Comparison of ENCODE assay signal across 22 cellular contexts in genomic region chr22:43225609-43226008, GRCh38. TPM values are rescaled to one million over a fixed set of nuclear protein-coding genes. Genes with fewer than 3 reads are reported as not detected.
DNase-seq lines count a peak whose midpoint lies in the region; ATAC-seq, FAIRE-seq and TF ChIP-seq lines count a peak whose summit lies in the region.
"Had no signal": no experiment of that assay in that cellular context is flagged by ENCODE, and none has a peak within 500 bp of the region (broad histone marks: within the 10 kb centered on the region; RNA-seq: fewer than 3 reads in every experiment).

No MANE protein-coding gene starts in this region.

- 0 out of 2 replicates have a peak overlapping the region, but pooled peaks have one; percentile 35 for H2BK5ac ChIP-seq in H1 (ENCODE audit: low read depth, low read length)

- no peak overlapping the region for H4K91ac ChIP-seq in H1 (replicated peaks; ENCODE audit: insufficient read length, low read length)

- CTCF ChIA-PET in H1 (lab: Charles Lee; ENCODE audit: partially characterized antibody) = interaction anchor here (1.0 to 26.8 kb wide), 5 partner anchors 11 to 121 kb away, joined by 3 to 388 read pairs (median 104); partner anchors contain the start of gene TTLL12

- H3K4ac ChIP-seq in H1 (replicated peaks; ENCODE audit: insufficient read length, low read depth, low read length) = no peak overlapping the region

- H2BK20ac ChIP-seq in H1 (ENCODE audit: low read length) = no peak overlapping the region

- H3K9me3 ChIP-seq in H1 (ENCODE audit: insufficient read depth in 2 of 2, low read depth in 1 of 2, low read length in 1 of 2) (no peaks in the 10 kb centered on the region), mucosa of stomach (ENCODE audit: control insufficient read depth, low read length) (no peaks in the 10 kb centered on the region)
- H3K9me3 ChIP-seq: MG63 had no signal

- H2BK12ac ChIP-seq in H1 (ENCODE audit: low read depth, low read length) = 0 out of 2 replicates have a peak overlapping the region, but pooled peaks have one; percentile 17

- H3K9me3 Mint-ChIP-seq in activated naive CD8-positive, alpha-beta T cell treated with anti-CD3 and anti-CD28 coated beads, Interleukin-2, amount 50 U/mL, for 24 hours = no peaks in the 10 kb centered on the region
- H3K9me3 Mint-ChIP-seq in activated naive CD8-positive, alpha-beta T cell treated with anti-CD3 and anti-CD28 coated beads for 36 hours = no peaks in the 10 kb centered on the region
- H3K9me3 Mint-ChIP-seq in type B pancreatic cell = no peaks in the 10 kb centered on the region

- no peaks in the 10 kb centered on the region for H3K36me3 Mint-ChIP-seq in activated naive CD8-positive, alpha-beta T cell treated with anti-CD3 and anti-CD28 coated beads, Interleukin-2, amount 50 U/mL, for 24 hours (ENCODE audit: low read depth)
- H3K36me3 Mint-ChIP-seq in activated naive CD8-positive, alpha-beta T cell treated with anti-CD3 and anti-CD28 coated beads for 36 hours = no peaks in the 10 kb centered on the region
- H3K36me3 Mint-ChIP-seq in type B pancreatic cell = no peaks in the 10 kb centered on the region

- no peak overlapping the region for H3K14ac ChIP-seq in H1 (ENCODE audit: insufficient read length)

- no peak overlapping the region for H3K4me3 ChIP-seq in H1 (ENCODE audit: extremely low read depth in 1 of 4, insufficient read depth in 2 of 4, low read depth in 3 of 4, low read length in 4 of 4)
- H3K4me3 ChIP-seq in mucosa of stomach (ENCODE audit: low read length) = no peak overlapping the region
- H3K4me3 ChIP-seq: MG63 had no signal

- H3K4me1 Mint-ChIP-seq in activated naive CD8-positive, alpha-beta T cell treated with anti-CD3 and anti-CD28 coated beads, Interleukin-2, amount 50 U/mL, for 24 hours = peaks cover 10% of the 10 kb centered on the region
- H3K4me1 Mint-ChIP-seq in activated naive CD8-positive, alpha-beta T cell treated with anti-CD3 and anti-CD28 coated beads for 36 hours = peaks cover 4% of the 10 kb centered on the region
- H3K4me1 Mint-ChIP-seq in type B pancreatic cell (ENCODE audit: unreplicated experiment) = peaks cover 27% of the 10 kb centered on the region
- H3K4me1 Mint-ChIP-seq: B cell had no signal

- H3K27ac ChIP-seq in H1 (ENCODE audit: low read depth, low read length) = no peak overlapping the region
- H3K27ac ChIP-seq: HL-60 had no signal

- no peak overlapping the region for H3K18ac ChIP-seq in H1 (ENCODE audit: extremely low read depth, low read length)

- H2AK5ac ChIP-seq in H1 (ENCODE audit: low read depth, low read length) = 0 out of 2 replicates have a peak overlapping the region, but pooled peaks have one; percentile 48

- TF ChIP-seq CTCF in H1 (IDR thresholded peaks at IDR 0.05; ENCODE audit: control extremely low read depth in 1 of 3, insufficient read depth in 1 of 3, low read depth in 1 of 3, low read length in 3 of 3) (no peak), type B pancreatic cell (conservative IDR thresholded peaks at IDR 0.05) (no peak)

- H3K4me3 Mint-ChIP-seq in activated naive CD8-positive, alpha-beta T cell treated with anti-CD3 and anti-CD28 coated beads, Interleukin-2, amount 50 U/mL, for 24 hours = no peak overlapping the region
- H3K4me3 Mint-ChIP-seq in activated naive CD8-positive, alpha-beta T cell treated with anti-CD3 and anti-CD28 coated beads for 36 hours = no peak overlapping the region
- no peak overlapping the region for H3K4me3 Mint-ChIP-seq in type B pancreatic cell
- H3K4me3 Mint-ChIP-seq: B cell had no signal

- DNase-seq in activated naive CD8-positive, alpha-beta T cell treated with anti-CD3 and anti-CD28 coated beads, Interleukin-2, amount 50 U/mL, for 24 hours = no peak
- no peak for DNase-seq in activated naive CD8-positive, alpha-beta T cell treated with anti-CD3 and anti-CD28 coated beads for 36 hours
- DNase-seq in H1 (ENCODE audit: low read depth in 1 of 2, low spot score in 2 of 2) (no peak), type B pancreatic cell (ENCODE audit: extremely low spot score, unreplicated experiment) (no peak), NCI-H1694 (lab: John Stamatoyannopoulos, UW) (no peak), NCI-H345 (lab: John Stamatoyannopoulos, UW) (no peak), NCI-H774 (lab: John Stamatoyannopoulos, UW) (no peak)
- DNase-seq: DND-41, HCEC 1CT, Karpas-422, MG63, NCI-H1092, NCI-H146, NCI-H2081 treated with DMSO at 0.1 percent for 48 hours, PC-3, RPMI8226, SIG-M5 had no signal

- ATAC-seq in activated naive CD8-positive, alpha-beta T cell treated with anti-CD3 and anti-CD28 coated beads, Interleukin-2, amount 50 U/mL, for 24 hours = peak; percentile 16
- ATAC-seq: PC-3 had no signal

- no peak for TF ChIP-seq POLR2A in H1 (IDR thresholded peaks at IDR 0.05; ENCODE audit: control extremely low read depth in 1 of 2, low read depth in 2 of 2, low read length in 2 of 2)

- no peaks in the 10 kb centered on the region for H3K79me1 ChIP-seq in H1 (ENCODE audit: low read depth, low read length)

- H3K36me3 ChIP-seq in H1 (ENCODE audit: control insufficient read depth in 2 of 4, insufficient read depth in 4 of 4, low read length in 3 of 4) = no peaks in the 10 kb centered on the region
- no peaks in the 10 kb centered on the region for H3K36me3 ChIP-seq in mucosa of stomach (ENCODE audit: control insufficient read depth, insufficient read depth, low read length)
- H3K36me3 ChIP-seq: MG63 had no signal

- no peak overlapping the region for H2BK120ac ChIP-seq in H1 (replicated peaks; ENCODE audit: low read depth, low read length)

- 0 out of 4 replicates have a peak overlapping the region, but pooled peaks of 1 of the 2 experiments have one; percentile 7 for H3K4me2 ChIP-seq in H1 (ENCODE audit: insufficient read depth in 1 of 2, low read depth in 2 of 2, low read length in 2 of 2)

- no peak overlapping the region for H4K5ac ChIP-seq in H1 (ENCODE audit: insufficient read length, low read depth, low read length)

- TF ChIP-seq RAD21 in H1 (IDR thresholded peaks at IDR 0.05 in 1 of 2, conservative IDR thresholded peaks at IDR 0.05 in 1 of 2; ENCODE audit: low read depth in 2 of 2, low read length in 2 of 2) = no peak

- 89% methylated on average over 8 of the region's 8 CpGs; no CpG with 5 or more reads in 1 of the 2 experiments for WGBS in H1 (ENCODE audit: extremely low coverage in 1 of 2, insufficient coverage in 1 of 2, insufficient read length in 1 of 2, insufficient replicate concordance in 2 of 2, low coverage in 1 of 2, low lambda C conversion rate in 2 of 2, missing lambda C conversion rate in 1 of 2), 2 experiments

- H3K4me1 ChIP-seq in H1 (replicated peaks in 1 of 4; ENCODE audit: control insufficient read depth in 3 of 4, insufficient read depth in 4 of 4, low read length in 3 of 4) = peaks cover 0 to 19% (median 14%) of the 10 kb centered on the region in 4 experiments; a peak in 6 of 7 replicates
- H3K4me1 ChIP-seq in mucosa of stomach (ENCODE audit: control insufficient read depth, insufficient read depth, low read length) = no peaks in the 10 kb centered on the region

- no peak overlapping the region for H2BK15ac ChIP-seq in H1 (ENCODE audit: low read length)

- no peaks in the 10 kb centered on the region for H4K20me1 ChIP-seq in H1 (replicated peaks in 1 of 2; ENCODE audit: control insufficient read depth in 1 of 2, insufficient read depth in 2 of 2, low read length in 2 of 2)

- H3K23me2 ChIP-seq in H1 (ENCODE audit: low read depth, low read length) = no peaks in the 10 kb centered on the region; the same call in 1 of the 2 replicates

- H3K9ac ChIP-seq in H1 (replicated peaks in 1 of 4; ENCODE audit: extremely low read depth in 1 of 4, low read depth in 3 of 4, low read length in 3 of 4) = no peak overlapping the region
- H3K9ac ChIP-seq in mucosa of stomach (ENCODE audit: low read length) = peak overlapping the region; percentile 8

- no peak overlapping the region for H3K56ac ChIP-seq in H1 (replicated peaks; ENCODE audit: insufficient read length, low read depth, low read length)

- H2AFZ ChIP-seq in H1 (ENCODE audit: low read length) = no peak overlapping the region

- H3K27me3 Mint-ChIP-seq in activated naive CD8-positive, alpha-beta T cell treated with anti-CD3 and anti-CD28 coated beads, Interleukin-2, amount 50 U/mL, for 24 hours = peaks cover 3% of the 10 kb centered on the region
- H3K27me3 Mint-ChIP-seq in activated naive CD8-positive, alpha-beta T cell treated with anti-CD3 and anti-CD28 coated beads for 36 hours = no peaks in the 10 kb centered on the region
- peaks cover 20% of the 10 kb centered on the region for H3K27me3 Mint-ChIP-seq in type B pancreatic cell

- H3K79me2 ChIP-seq in H1 (ENCODE audit: control insufficient read depth in 1 of 2, insufficient read depth in 2 of 2, low read length in 2 of 2) = no peaks in the 10 kb centered on the region

- FAIRE-seq in H1 (lab: Jason Lieb, UNC) = no peak
- FAIRE-seq: G401.6, HTR-8/SVneo had no signal

- POLR2A ChIA-PET in H1 (lab: Charles Lee; ENCODE audit: partially characterized antibody) = interaction anchor here (0.6 to 2.2 kb wide), 2 partner anchors 12 to 31 kb away, joined by 3 to 5 read pairs; no protein-coding TSS in a partner anchor

- H3K23ac ChIP-seq in H1 (ENCODE audit: insufficient read length) = no peak overlapping the region

- no peak for TF ChIP-seq EP300 in H1 (IDR thresholded peaks at IDR 0.05; ENCODE audit: borderline replicate concordance in 1 of 2, low read depth in 2 of 2, low read length in 2 of 2)

- H3K27me3 ChIP-seq in H1 (replicated peaks in 1 of 4; ENCODE audit: control insufficient read depth in 3 of 4, extremely low read depth in 1 of 4, insufficient read depth in 3 of 4, low read length in 3 of 4) = peaks cover 0 to 4% (median 3%) of the 10 kb centered on the region in 4 experiments; a peak in 2 of 7 replicates
- H3K27me3 ChIP-seq in mucosa of stomach (ENCODE audit: control insufficient read depth, insufficient read depth, low read length) = peaks cover 5% of the 10 kb centered on the region
- H3K27me3 ChIP-seq: MG63 had no signal

- no peak overlapping the region for H4K8ac ChIP-seq in H1 (ENCODE audit: extremely low read depth, insufficient read depth, low read length)

- peak overlapping the region; percentile 37 for H3K27ac Mint-ChIP-seq in activated naive CD8-positive, alpha-beta T cell treated with anti-CD3 and anti-CD28 coated beads, Interleukin-2, amount 50 U/mL, for 24 hours
- no peak overlapping the region for H3K27ac Mint-ChIP-seq in activated naive CD8-positive, alpha-beta T cell treated with anti-CD3 and anti-CD28 coated beads for 36 hours
- peak overlapping the region; percentile 25 for H3K27ac Mint-ChIP-seq in type B pancreatic cell
- H3K27ac Mint-ChIP-seq: B cell had no signal

RNA-seq across cellular contexts. Expression of gene TTLL12, which starts 38.7 kb away (rescaled TPM):
- 100 to 1,000 TPM; 104 to 106 TPM for total RNA-seq in activated naive CD8-positive, alpha-beta T cell treated with anti-CD3 and anti-CD28 coated beads for 36 hours
- 124 and 125 TPM in 2 replicates for total RNA-seq in H1 (2021; fragmentation: NEBNext Ultra II Directional; extraction: Animal tissue kit (Norgen Biotek cat#: 25700))
- polyA plus RNA-seq in H1 (2011; rRNA removed) = 101 and 152 TPM in 2 replicates
- polyA plus RNA-seq in H1 (2011; cell fraction: cytosol; rRNA removed) = 63.8 TPM
- 119 TPM for polyA plus RNA-seq in H1 (2011; cell fraction: nucleus; rRNA removed)
- polyA plus RNA-seq in H1 (2012, experiment 1 of 2) = 78.9 to 105 TPM (median 98.6 TPM) in 4 replicates
- 117 TPM for polyA plus RNA-seq in H1 (2012, experiment 2 of 2)
- polyA plus RNA-seq in H1 (2013, experiment 1 of 2) = 71.1 TPM
- 74.2 TPM for polyA plus RNA-seq in H1 (2013, experiment 2 of 2)
- polyA minus RNA-seq in H1 (2011; rRNA and poly(A)+ RNA removed) = 50.6 and 56.1 TPM in 2 replicates
- 63.1 TPM for polyA minus RNA-seq in H1 (2011; cell fraction: cytosol; rRNA and poly(A)+ RNA removed)
- polyA minus RNA-seq in H1 (2011; cell fraction: nucleus; rRNA and poly(A)+ RNA removed) = 34.2 TPM
- total RNA-seq in type B pancreatic cell (ENCODE audit: low replicate concordance) = 57.3 and 98.5 TPM in 2 replicates
